ENCODE assay signal across 21 cellular contexts in genomic region chr22:24706732-24707476, GRCh38.
DNase-seq lines count a peak whose midpoint lies in the region; ATAC-seq, FAIRE-seq and TF ChIP-seq lines count a peak whose summit lies in the region.
"Had no signal": no experiment of that assay in that cellular context is flagged by ENCODE, and none has a peak within 500 bp of the region (broad histone marks: within the 10 kb centered on the region; RNA-seq: fewer than 3 reads in every experiment).

No MANE protein-coding gene starts in this region.

- 66% methylated on average over 12 of the region's 18 CpGs for WGBS in K562 (ENCODE audit: insufficient coverage, low coverage, missing lambda C conversion rate)
- no CpG with 5 or more reads among the region's 18 CpGs for WGBS in neuronal stem cell (ENCODE audit: extremely low coverage in 2 of 2, insufficient read length in 2 of 2, insufficient replicate concordance in 1 of 2), 2 donors

- H3K23ac ChIP-seq in neuronal stem cell (ENCODE audit: low read depth, low read length, poor library complexity) = no peak overlapping the region

- BruUV-seq in K562 (replicated peaks; lab: Mats Ljungman, UMichigan) (no TSS peak), OCI-LY7 (replicated peaks; lab: Mats Ljungman, UMichigan) (no TSS peak)

- no peak overlapping the region for H3K27ac Mint-ChIP-seq in activated CD8-positive, alpha-beta T cell treated with anti-CD3 and anti-CD28 coated beads for 36 hours
- no peak overlapping the region for H3K27ac Mint-ChIP-seq in activated CD8-positive, alpha-beta T cell treated with anti-CD3 and anti-CD28 coated beads, Interleukin-2, amount 10 ng/mL, durations not matched to agents 7 days and 5 days
- H3K27ac Mint-ChIP-seq: IgD-negative memory B cell; T-helper 1 cell treated with Interleukin-12 subunit alpha and Interleukin-12 subunit beta and Interleukin-4 antibody, amounts not matched to agents 30 μg/mL and 1 μg/mL, for 36 hours had no signal

- H2BK120ac ChIP-seq in neuronal stem cell (ENCODE audit: low read depth, low read length) = no peak overlapping the region

- H2BK12ac ChIP-seq in neuronal stem cell (ENCODE audit: low read length) = no peak overlapping the region

- H3K18ac ChIP-seq in neuronal stem cell (ENCODE audit: low read length) = peak overlapping the region; percentile 67

- no peak overlapping the region for H2BK15ac ChIP-seq in neuronal stem cell (ENCODE audit: low read length)

- peak; percentile 19 for FAIRE-seq in K562 (lab: Jason Lieb, UNC)
- FAIRE-seq: G401.6 had no signal

- H3K9me3 ChIP-seq in HEK293 (ENCODE audit: control insufficient read depth, insufficient read depth, low read depth, low read length) (no peaks in the 10 kb centered on the region), K562 (replicated peaks; ENCODE audit: control insufficient read depth, insufficient read depth, low read depth, low read length) (no peaks in the 10 kb centered on the region), neuronal stem cell (replicated peaks in 1 of 2; ENCODE audit: control insufficient read depth in 2 of 2, insufficient read depth in 1 of 2, low read depth in 1 of 2, low read length in 2 of 2) (no peaks in the 10 kb centered on the region), OCI-LY7 (ENCODE audit: low read length) (no peaks in the 10 kb centered on the region)
- H3K9me3 ChIP-seq: BE2C, breast epithelium, transverse colon had no signal

- no peak for TF ChIP-seq POLR2A in K562 (conservative IDR thresholded peaks at IDR 0.05)

- no peak for TF ChIP-seq CTCF in activated CD8-positive, alpha-beta T cell treated with anti-CD3 and anti-CD28 coated beads for 36 hours (IDR thresholded peaks at IDR 0.05)
- no peak for TF ChIP-seq CTCF in HEK293 (tag by site-specific recombination; IDR thresholded peaks at IDR 0.05)
- no peak for TF ChIP-seq CTCF in K562 (IDR thresholded peaks at IDR 0.05 in 2 of 3, conservative IDR thresholded peaks at IDR 0.05 in 1 of 3; ENCODE audit: insufficient read depth in 2 of 3, low read depth in 1 of 3, low read length in 3 of 3)
- no peak for TF ChIP-seq CTCF in OCI-LY7 (conservative IDR thresholded peaks at IDR 0.05; ENCODE audit: low read length)

- no peak overlapping the region for H3K4me3 ChIP-seq in HEK293 (ENCODE audit: low read depth, low read length)
- H3K4me3 ChIP-seq in K562 = no peak overlapping the region
- H3K4me3 ChIP-seq in neuronal stem cell (ENCODE audit: low read length in 2 of 2) = no peak overlapping the region
- H3K4me3 ChIP-seq in OCI-LY7 (ENCODE audit: low read depth, low read length, poor library complexity, severe bottlenecking) = no peak overlapping the region
- H3K4me3 ChIP-seq: breast epithelium, transverse colon had no signal

- no peak overlapping the region for H4K91ac ChIP-seq in neuronal stem cell (ENCODE audit: low read depth, low read length, poor library complexity)

- no peaks in the 10 kb centered on the region for H3K9me2 ChIP-seq in OCI-LY7 (ENCODE audit: insufficient read depth, low read length)

- H3K4me1 ChIP-seq in HEK293 (ENCODE audit: control insufficient read depth, insufficient read depth, low read length) (no peaks in the 10 kb centered on the region), K562 (replicated peaks in 1 of 2; ENCODE audit: control insufficient read depth in 2 of 2, insufficient read depth in 2 of 2, low read length in 2 of 2) (peaks cover 10 to 18% of the 10 kb centered on the region in 2 experiments), neuronal stem cell (ENCODE audit: control insufficient read depth in 2 of 2, insufficient read depth in 1 of 2, low read depth in 1 of 2, low read length in 2 of 2) (peaks cover 0 to 6% of the 10 kb centered on the region in 2 donors), OCI-LY7 (ENCODE audit: insufficient read depth, low read length, poor library complexity, severe bottlenecking) (no peaks in the 10 kb centered on the region)
- H3K4me1 ChIP-seq: breast epithelium had no signal

- H2AFZ ChIP-seq in K562 (ENCODE audit: low read depth, low read length) (peak overlapping the region; percentile 83), neuronal stem cell (ENCODE audit: low read length) (peak overlapping the region; percentile 64), OCI-LY7 (ENCODE audit: low read length) (no peak overlapping the region)

- peak overlapping the region; percentile 10 for H2AK5ac ChIP-seq in neuronal stem cell (ENCODE audit: low read depth, low read length)

- H3K9me3 Mint-ChIP-seq in activated CD8-positive, alpha-beta T cell treated with anti-CD3 and anti-CD28 coated beads for 36 hours = no peaks in the 10 kb centered on the region
- H3K9me3 Mint-ChIP-seq in activated CD8-positive, alpha-beta T cell treated with anti-CD3 and anti-CD28 coated beads, Interleukin-2, amount 10 ng/mL, durations not matched to agents 7 days and 5 days (ENCODE audit: insufficient read depth) = no peaks in the 10 kb centered on the region
- H3K9me3 Mint-ChIP-seq: activated T-cell treated with anti-CD3 and anti-CD28 coated beads, Interleukin-2, amount 50 U/mL, for 4 hours; T-helper 1 cell treated with Interleukin-12 subunit alpha and Interleukin-12 subunit beta and Interleukin-4 antibody, amounts not matched to agents 30 μg/mL and 1 μg/mL, for 36 hours had no signal

- H2BK5ac ChIP-seq in neuronal stem cell (ENCODE audit: low read length) = no peak overlapping the region

- H3K9ac ChIP-seq in K562 (ENCODE audit: insufficient read depth in 1 of 2, low read depth in 2 of 2, low read length in 2 of 2) (no peak overlapping the region; a peak in 1 of 4 replicates), neuronal stem cell (ENCODE audit: low read depth, low read length, poor library complexity) (no peak overlapping the region)

- no peak overlapping the region for H3K27ac ChIP-seq in HEK293 (ENCODE audit: extremely low read depth, low read depth, low read length)
- no peak overlapping the region for H3K27ac ChIP-seq in K562 (ENCODE audit: extremely low read depth, low read depth, low read length)
- H3K27ac ChIP-seq in neuronal stem cell (replicated peaks; ENCODE audit: low read length) = no peak overlapping the region
- H3K27ac ChIP-seq in OCI-LY7 (ENCODE audit: low read depth, low read length, poor library complexity, severe bottlenecking) = no peak overlapping the region
- H3K27ac ChIP-seq: breast epithelium, transverse colon had no signal

- no peak for ATAC-seq in activated CD8-positive, alpha-beta T cell treated with anti-CD3 and anti-CD28 coated beads for 36 hours
- no peak for ATAC-seq in activated CD8-positive, alpha-beta T cell treated with anti-CD3 and anti-CD28 coated beads, Interleukin-2, amount 10 ng/mL, durations not matched to agents 7 days and 5 days
- peak; percentile 46; the same call in 2 of the 3 replicates for ATAC-seq in K562
- ATAC-seq: activated T-cell treated with anti-CD3 and anti-CD28 coated beads, Interleukin-2, amount 50 U/mL, for 4 hours had no signal

- in situ Hi-C loops in K562 (cut with MboI) = no loop called here

- H3K9me1 ChIP-seq in K562 (ENCODE audit: control insufficient read depth, insufficient read depth, low read length) = no peaks in the 10 kb centered on the region

- no peaks in the 10 kb centered on the region for H3K79me1 ChIP-seq in neuronal stem cell (ENCODE audit: low read depth, low read length)

- no peaks in the 10 kb centered on the region for H3K36me3 ChIP-seq in HEK293 (ENCODE audit: control insufficient read depth in 2 of 2, insufficient read depth in 1 of 2, low read length in 2 of 2)
- H3K36me3 ChIP-seq in K562 (ENCODE audit: control insufficient read depth, insufficient read depth, low read length) = no peaks in the 10 kb centered on the region
- no peaks in the 10 kb centered on the region for H3K36me3 ChIP-seq in neuronal stem cell (replicated peaks in 1 of 2; ENCODE audit: control insufficient read depth in 2 of 2, insufficient read depth in 2 of 2, low read length in 2 of 2)
- no peaks in the 10 kb centered on the region for H3K36me3 ChIP-seq in OCI-LY7 (ENCODE audit: insufficient read depth, low read length)
- H3K36me3 ChIP-seq: BE2C, breast epithelium, transverse colon had no signal

- POLR2A ChIA-PET in activated CD8-positive, alpha-beta T cell treated with anti-CD3 and anti-CD28 coated beads for 36 hours (lab: Charles Lee) = no interaction called here
- POLR2A ChIA-PET in activated CD8-positive, alpha-beta T cell treated with anti-CD3 and anti-CD28 coated beads, Interleukin-2, amount 10 ng/mL, durations not matched to agents 7 days and 5 days (lab: Charles Lee) = interaction anchor here (0.5 kb wide), 1 partner anchor 10 kb away, joined by 3 read pairs; no protein-coding TSS in a partner anchor
- POLR2A ChIA-PET in HEK293 (lab: Yijun Ruan, JAX) = interaction anchor here (0.9 to 2.0 kb wide), 2 partner anchors 21 to 22 kb away, joined by 3 to 5 read pairs; no protein-coding TSS in a partner anchor
- POLR2A ChIA-PET in K562 (lab: Yijun Ruan, JAX) = interaction anchor here (1.0 to 1.7 kb wide), 2 partner anchors 22 kb away, joined by 4 to 6 read pairs; no protein-coding TSS in a partner anchor
- POLR2A ChIA-PET in OCI-LY7 (lab: Charles Lee) = no interaction called here

- H3K27me3 ChIP-seq in K562 (ENCODE audit: control insufficient read depth in 2 of 2, insufficient read depth in 2 of 2, low read length in 2 of 2) = no peaks in the 10 kb centered on the region
- peaks cover 0 to 3% (median 0%) of the 10 kb centered on the region in 3 experiments for H3K27me3 ChIP-seq in neuronal stem cell (ENCODE audit: control insufficient read depth in 3 of 3, insufficient read depth in 3 of 3, low read depth in 1 of 3, low read length in 3 of 3)
- H3K27me3 ChIP-seq: BE2C, breast epithelium had no signal

- peaks cover 6% of the 10 kb centered on the region for H3K27me3 Mint-ChIP-seq in activated CD8-positive, alpha-beta T cell treated with anti-CD3 and anti-CD28 coated beads for 36 hours
- peaks cover 7% of the 10 kb centered on the region for H3K27me3 Mint-ChIP-seq in activated CD8-positive, alpha-beta T cell treated with anti-CD3 and anti-CD28 coated beads, Interleukin-2, amount 10 ng/mL, durations not matched to agents 7 days and 5 days (ENCODE audit: low read depth)

- no peaks in the 10 kb centered on the region for H3K4me1 Mint-ChIP-seq in activated CD8-positive, alpha-beta T cell treated with anti-CD3 and anti-CD28 coated beads for 36 hours (ENCODE audit: low read depth)
- no peaks in the 10 kb centered on the region for H3K4me1 Mint-ChIP-seq in activated CD8-positive, alpha-beta T cell treated with anti-CD3 and anti-CD28 coated beads, Interleukin-2, amount 10 ng/mL, durations not matched to agents 7 days and 5 days (ENCODE audit: low read depth)
- H3K4me1 Mint-ChIP-seq: IgD-negative memory B cell had no signal

- H4K20me1 ChIP-seq in K562 (replicated peaks; ENCODE audit: control insufficient read depth, insufficient read depth, low read length) (no peaks in the 10 kb centered on the region), OCI-LY7 (ENCODE audit: insufficient read depth, low read length) (no peaks in the 10 kb centered on the region)

- H3K4me2 ChIP-seq in K562 (ENCODE audit: insufficient read depth, low read length) = peak overlapping the region; percentile 41; the same call in 1 of the 2 replicates
- no peak overlapping the region for H3K4me2 ChIP-seq in neuronal stem cell (ENCODE audit: insufficient read depth, low read length, poor library complexity, severe bottlenecking)
- H3K4me2 ChIP-seq in OCI-LY7 (ENCODE audit: low read length) = no peak overlapping the region

- peak; percentile 13 for DNase-seq in activated CD8-positive, alpha-beta T cell treated with anti-CD3 and anti-CD28 coated beads for 36 hours
- no peak for DNase-seq in activated CD8-positive, alpha-beta T cell treated with anti-CD3 and anti-CD28 coated beads, Interleukin-2, amount 10 ng/mL, durations not matched to agents 7 days and 5 days
- no peak for DNase-seq in K562 (ENCODE audit: extremely low read depth in 1 of 4, low spot score in 3 of 4)
- DNase-seq in neuronal stem cell (ENCODE audit: low spot score) = no peak
- DNase-seq in OCI-LY7 (ENCODE audit: low spot score) = no peak
- DNase-seq in NCI-H2227 treated with DMSO at 0.1 percent for 48 hours (lab: John Stamatoyannopoulos, UW) = no peak
- DNase-seq in NCI-H774 (lab: John Stamatoyannopoulos, UW) = no peak
- DNase-seq: activated naive CD4-positive, alpha-beta T cell; activated T-cell treated with anti-CD3 and anti-CD28 coated beads, Interleukin-2, amount 50 U/mL, for 4 hours; DMS153; effector CD4-positive, alpha-beta T cell; GOT3; head of caudate nucleus; NCI-H1092 had no signal

- H3K4me3 Mint-ChIP-seq in activated CD8-positive, alpha-beta T cell treated with anti-CD3 and anti-CD28 coated beads for 36 hours = no peak overlapping the region
- H3K4me3 Mint-ChIP-seq in activated CD8-positive, alpha-beta T cell treated with anti-CD3 and anti-CD28 coated beads, Interleukin-2, amount 10 ng/mL, durations not matched to agents 7 days and 5 days = no peak overlapping the region
- H3K4me3 Mint-ChIP-seq: activated T-cell treated with anti-CD3 and anti-CD28 coated beads, Interleukin-2, amount 50 U/mL, for 4 hours; IgD-negative memory B cell; T-helper 1 cell treated with Interleukin-12 subunit alpha and Interleukin-12 subunit beta and Interleukin-4 antibody, amounts not matched to agents 30 μg/mL and 1 μg/mL, for 36 hours had no signal

- intact Hi-C loops in activated CD8-positive, alpha-beta T cell treated with anti-CD3 and anti-CD28 coated beads for 36 hours (cut with micrococcal nuclease) = no loop called here
- intact Hi-C loops in K562 (cut with micrococcal nuclease) = loop anchor here (1.0 kb wide), 1 partner anchor 51 kb away; no protein-coding TSS in a partner anchor
- intact Hi-C loops in OCI-LY7 (cut with micrococcal nuclease; ENCODE audit: unreplicated experiment) = no loop called here

- CTCF ChIA-PET in activated CD8-positive, alpha-beta T cell treated with anti-CD3 and anti-CD28 coated beads for 36 hours (lab: Charles Lee) = interaction anchor here (1.1 kb wide), 1 partner anchor 144 kb away, joined by 3 read pairs; no protein-coding TSS in a partner anchor
- CTCF ChIA-PET in activated CD8-positive, alpha-beta T cell treated with anti-CD3 and anti-CD28 coated beads, Interleukin-2, amount 10 ng/mL, durations not matched to agents 7 days and 5 days (lab: Charles Lee) = no interaction called here
- CTCF ChIA-PET in HEK293 (lab: Yijun Ruan, JAX) = interaction anchor here (1.1 to 2.5 kb wide), 3 partner anchors 11 to 51 kb away, joined by 3 to 27 read pairs (median 4); no protein-coding TSS in a partner anchor
- CTCF ChIA-PET in K562 (lab: Yijun Ruan, JAX; ENCODE audit: low intra/inter-chr PET ratio) = no interaction called here
- CTCF ChIA-PET in OCI-LY7 (lab: Charles Lee; ENCODE audit: unreplicated experiment) = no interaction called here

- H4K8ac ChIP-seq in neuronal stem cell (ENCODE audit: low read depth, low read length) = peak overlapping the region; percentile 92

- H3K14ac ChIP-seq in neuronal stem cell (ENCODE audit: low read length) = no peak overlapping the region

- no peaks in the 10 kb centered on the region for H3K79me2 ChIP-seq in K562 (ENCODE audit: control insufficient read depth, insufficient read depth, low read length)
- H3K79me2 ChIP-seq in OCI-LY7 (ENCODE audit: insufficient read depth, low read depth, low read length) = no peaks in the 10 kb centered on the region

- H3K36me3 Mint-ChIP-seq in activated CD8-positive, alpha-beta T cell treated with anti-CD3 and anti-CD28 coated beads for 36 hours (ENCODE audit: low read depth) = no peaks in the 10 kb centered on the region
- H3K36me3 Mint-ChIP-seq in activated CD8-positive, alpha-beta T cell treated with anti-CD3 and anti-CD28 coated beads, Interleukin-2, amount 10 ng/mL, durations not matched to agents 7 days and 5 days (ENCODE audit: low read depth) = no peaks in the 10 kb centered on the region

- H3K4ac ChIP-seq in neuronal stem cell (ENCODE audit: low read length) = no peak overlapping the region

- no peak for TF ChIP-seq RAD21 in K562 (CRISPR knock-in tag; conservative IDR thresholded peaks at IDR 0.05 in 1 of 2, IDR thresholded peaks at IDR 0.05 in 1 of 2)

- TF ChIP-seq EP300 in K562 (IDR thresholded peaks at IDR 0.05; ENCODE audit: low read length) = no peak

Comparison
In these comparisons a context has a peak if more than half of its experiments do, and no peak if none do; other contexts are left out.
1. CTCF ChIA-PET loops: an anchor here in activated CD8-positive, alpha-beta T cell treated with anti-CD3 and anti-CD28 coated beads for 36 hours (1.1 kb wide) and HEK293 (1.1 to 2.5 kb wide); none called in activated CD8-positive, alpha-beta T cell treated with anti-CD3 and anti-CD28 coated beads, Interleukin-2, amount 10 ng/mL, durations not matched to agents 7 days and 5 days, K562 and OCI-LY7.
2. POLR2A ChIA-PET loops: an anchor here in activated CD8-positive, alpha-beta T cell treated with anti-CD3 and anti-CD28 coated beads, Interleukin-2, amount 10 ng/mL, durations not matched to agents 7 days and 5 days (0.5 kb wide), HEK293 (0.9 to 2.0 kb wide) and K562 (1.0 to 1.7 kb wide); none called in activated CD8-positive, alpha-beta T cell treated with anti-CD3 and anti-CD28 coated beads for 36 hours and OCI-LY7.